In the genomic region with DNA sequence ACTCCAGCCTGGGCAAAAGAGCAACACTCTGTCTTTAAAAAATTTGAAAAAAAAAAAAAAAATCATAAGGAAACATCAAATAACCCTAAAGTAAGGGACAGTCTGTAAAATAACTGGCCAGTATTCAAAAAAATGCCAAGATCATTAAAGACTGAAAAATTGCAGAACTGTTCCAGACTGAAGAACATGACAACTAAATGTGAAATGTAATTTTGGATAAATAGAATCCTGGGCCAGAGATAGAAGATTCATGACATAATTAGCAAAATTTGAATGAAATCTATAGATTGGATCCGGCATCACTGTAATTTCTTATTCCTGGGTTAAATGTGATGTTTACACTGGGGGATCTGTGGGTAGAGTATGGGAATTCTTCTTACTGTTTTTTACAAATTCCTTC, we compare ENCODE assay signal across 14 cellular contexts. TPM values are rescaled to one million over a fixed set of nuclear protein-coding genes. Genes with fewer than 3 reads are reported as not detected.
A peak's percentile ranks its signal among the peaks of the same experiment; 100 is the strongest.
DNase-seq lines count a peak whose midpoint lies in the region; ATAC-seq and TF ChIP-seq lines count a peak whose summit lies in the region.
"Had no signal": no experiment of that assay in that cellular context is flagged by ENCODE, and none has a peak within 500 bp of the region (broad histone marks: within the 10 kb centered on the region; RNA-seq: fewer than 3 reads in every experiment).

No MANE protein-coding gene starts in this region.

- H3K36me3 ChIP-seq in esophagus muscularis mucosa, result peaks cover 0 to 6% (median 6%) of the 10 kb centered on the region in 4 donors
- H3K36me3 ChIP-seq in sigmoid colon, result peaks cover 0 to 5% (median 0%) of the 10 kb centered on the region in 4 donors
- H3K36me3 ChIP-seq: neutrophil had no signal

- H3K27ac Mint-ChIP-seq in CD4-positive, alpha-beta T cell, result peak overlapping the region; percentile 27

- H3K4me1 Mint-ChIP-seq in CD4-positive, alpha-beta T cell (ENCODE audit: low read depth), result peaks cover 38% of the 10 kb centered on the region

- H3K27me3 Mint-ChIP-seq in CD4-positive, alpha-beta T cell, result no peaks in the 10 kb centered on the region

- CTCF ChIA-PET in CD4-positive, alpha-beta T cell (lab: Charles Lee), result no interaction called here

- no peaks in the 10 kb centered on the region for H3K9me3 ChIP-seq in CD4-positive, alpha-beta T cell (ENCODE audit: control insufficient read depth, low read length)
- H3K9me3 ChIP-seq in esophagus muscularis mucosa (no peaks in the 10 kb centered on the region), sigmoid colon (no peaks in the 10 kb centered on the region)
- H3K9me3 ChIP-seq: neutrophil had no signal

- no peak for TF ChIP-seq POLR2A in esophagus muscularis mucosa (IDR thresholded peaks at IDR 0.05; ENCODE audit: low read depth)
- no peak for TF ChIP-seq POLR2A in sigmoid colon (IDR thresholded peaks at IDR 0.05)

- POLR2A ChIA-PET in CD4-positive, alpha-beta T cell (lab: Charles Lee), result no interaction called here

- no peak for ATAC-seq in CD4-positive, alpha-beta T cell (ENCODE audit: poor library complexity)
- ATAC-seq in SK-N-SH treated with all-trans-retinoic acid at 6 μM for 48 hours (no peak; the same call in 2 of the 3 replicates), GM21360 (IDR thresholded peaks at IDR 0.05; ENCODE audit: unreplicated experiment) (no peak)

- no peak overlapping the region for H3K4me3 ChIP-seq in esophagus muscularis mucosa
- no peak overlapping the region for H3K4me3 ChIP-seq in sigmoid colon

- H3K4me3 Mint-ChIP-seq in CD4-positive, alpha-beta T cell, result no peak overlapping the region

- H3K4me1 ChIP-seq in esophagus muscularis mucosa, result peaks cover 22 to 66% (median 60%) of the 10 kb centered on the region in 4 donors
- peaks cover 0 to 61% (median 53%) of the 10 kb centered on the region in 4 donors for H3K4me1 ChIP-seq in sigmoid colon

- DNase-seq in CD4-positive, alpha-beta T cell, result no peak
- DNase-seq in esophagus muscularis mucosa (ENCODE audit: extremely low spot score) (no peak), sigmoid colon (no peak), NCI-H2227 treated with DMSO at 0.1 percent for 48 hours (lab: John Stamatoyannopoulos, UW) (no peak)
- DNase-seq in activated CD4-positive, alpha-beta T cell treated with anti-CD3 and anti-CD28 coated beads for 1 hour, result no peak
- DNase-seq: amygdala; DMS79; effector memory CD4-positive, alpha-beta T cell; KBM-7; stimulated activated CD4-positive, alpha-beta T cell treated with anti-CD3 and anti-CD28 coated beads, Interleukin-4, amount 100 ng/mL, for 4 hours; T-helper 1 cell had no signal

- WGBS in esophagus muscularis mucosa, result 81% methylated on average over 1 of the region's 1 CpG
- whole genome bisulfite sequencing in sigmoid colon, 2 donors, result 91 to 93% methylated on average over 1 of the region's 1 CpG

- H3K27me3 ChIP-seq in CD4-positive, alpha-beta T cell (ENCODE audit: control insufficient read depth, insufficient read depth, low read length), result no peaks in the 10 kb centered on the region
- no peaks in the 10 kb centered on the region for H3K27me3 ChIP-seq in esophagus muscularis mucosa
- no peaks in the 10 kb centered on the region for H3K27me3 ChIP-seq in sigmoid colon
- H3K27me3 ChIP-seq: neutrophil had no signal

- H3K27ac ChIP-seq in CD4-positive, alpha-beta T cell (ENCODE audit: low read depth, low read length), result no peak overlapping the region
- H3K27ac ChIP-seq in esophagus muscularis mucosa (replicated peaks in 1 of 4), result peak overlapping the region; percentile 69 to 99 (median 82)
- H3K27ac ChIP-seq in sigmoid colon, result peak overlapping the region; percentile 38 to 97 (median 81)
- H3K27ac ChIP-seq: neutrophil had no signal

- no peak for TF ChIP-seq CTCF in CD4-positive, alpha-beta T cell (IDR thresholded peaks at IDR 0.05)
- TF ChIP-seq CTCF in esophagus muscularis mucosa (IDR thresholded peaks at IDR 0.05), result no peak
- no peak for TF ChIP-seq CTCF in sigmoid colon (IDR thresholded peaks at IDR 0.05)

- no peak for TF ChIP-seq EP300 in esophagus muscularis mucosa (IDR thresholded peaks at IDR 0.05)
- TF ChIP-seq EP300 in sigmoid colon (IDR thresholded peaks at IDR 0.05), result no peak

- H3K36me3 Mint-ChIP-seq in CD4-positive, alpha-beta T cell (ENCODE audit: low read depth), result peaks cover 10% of the 10 kb centered on the region

- H3K9me3 Mint-ChIP-seq in CD4-positive, alpha-beta T cell, result no peaks in the 10 kb centered on the region

- intact Hi-C loops in CD4-positive, alpha-beta T cell (cut with DNase I, micrococcal nuclease), result loop anchor here in 1 of 2 experiments (10.0 kb wide), 1 partner anchor 1293 kb away; a partner anchor contains a TSS
- intact Hi-C loops in esophagus muscularis mucosa (cut with DNase I) (no loop called here), sigmoid colon (cut with DNase I) (no loop called here)

TF ChIP-seq in SK-N-SH treated with all-trans-retinoic acid at 6 μM for 48 hours, 23 proteins besides CTCF, POLR2A, EP300 and RAD21 (continues in another document):
- TF ChIP-seq ZC3H10 (CRISPR knock-in tag; IDR thresholded peaks at IDR 0.05), result peak; percentile 78; the same call in 1 of the 2 replicates
- TF ChIP-seq, protein P1, sequence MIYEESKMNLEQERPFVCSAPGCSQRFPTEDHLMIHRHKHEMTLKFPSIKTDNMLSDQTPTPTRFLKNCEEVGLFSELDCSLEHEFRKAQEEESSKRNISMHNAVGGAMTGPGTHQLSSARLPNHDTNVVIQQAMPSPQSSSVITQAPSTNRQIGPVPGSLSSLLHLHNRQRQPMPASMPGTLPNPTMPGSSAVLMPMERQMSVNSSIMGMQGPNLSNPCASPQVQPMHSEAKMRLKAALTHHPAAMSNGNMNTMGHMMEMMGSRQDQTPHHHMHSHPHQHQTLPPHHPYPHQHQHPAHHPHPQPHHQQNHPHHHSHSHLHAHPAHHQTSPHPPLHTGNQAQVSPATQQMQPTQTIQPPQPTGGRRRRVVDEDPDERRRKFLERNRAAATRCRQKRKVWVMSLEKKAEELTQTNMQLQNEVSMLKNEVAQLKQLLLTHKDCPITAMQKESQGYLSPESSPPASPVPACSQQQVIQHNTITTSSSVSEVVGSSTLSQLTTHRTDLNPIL (CRISPR knock-in tag; IDR thresholded peaks at IDR 0.05; ENCODE audit: low read depth), result peak; percentile 41; the same call in 1 of the 2 replicates
- TF ChIP-seq, protein P2, sequence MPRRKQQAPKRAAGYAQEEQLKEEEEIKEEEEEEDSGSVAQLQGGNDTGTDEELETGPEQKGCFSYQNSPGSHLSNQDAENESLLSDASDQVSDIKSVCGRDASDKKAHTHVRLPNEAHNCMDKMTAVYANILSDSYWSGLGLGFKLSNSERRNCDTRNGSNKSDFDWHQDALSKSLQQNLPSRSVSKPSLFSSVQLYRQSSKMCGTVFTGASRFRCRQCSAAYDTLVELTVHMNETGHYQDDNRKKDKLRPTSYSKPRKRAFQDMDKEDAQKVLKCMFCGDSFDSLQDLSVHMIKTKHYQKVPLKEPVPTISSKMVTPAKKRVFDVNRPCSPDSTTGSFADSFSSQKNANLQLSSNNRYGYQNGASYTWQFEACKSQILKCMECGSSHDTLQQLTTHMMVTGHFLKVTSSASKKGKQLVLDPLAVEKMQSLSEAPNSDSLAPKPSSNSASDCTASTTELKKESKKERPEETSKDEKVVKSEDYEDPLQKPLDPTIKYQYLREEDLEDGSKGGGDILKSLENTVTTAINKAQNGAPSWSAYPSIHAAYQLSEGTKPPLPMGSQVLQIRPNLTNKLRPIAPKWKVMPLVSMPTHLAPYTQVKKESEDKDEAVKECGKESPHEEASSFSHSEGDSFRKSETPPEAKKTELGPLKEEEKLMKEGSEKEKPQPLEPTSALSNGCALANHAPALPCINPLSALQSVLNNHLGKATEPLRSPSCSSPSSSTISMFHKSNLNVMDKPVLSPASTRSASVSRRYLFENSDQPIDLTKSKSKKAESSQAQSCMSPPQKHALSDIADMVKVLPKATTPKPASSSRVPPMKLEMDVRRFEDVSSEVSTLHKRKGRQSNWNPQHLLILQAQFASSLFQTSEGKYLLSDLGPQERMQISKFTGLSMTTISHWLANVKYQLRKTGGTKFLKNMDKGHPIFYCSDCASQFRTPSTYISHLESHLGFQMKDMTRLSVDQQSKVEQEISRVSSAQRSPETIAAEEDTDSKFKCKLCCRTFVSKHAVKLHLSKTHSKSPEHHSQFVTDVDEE (CRISPR knock-in tag; IDR thresholded peaks at IDR 0.05), result peak; percentile 82

RNA-seq across cellular contexts. Expression of a gene that starts 3.0 kb away (rescaled TPM):
- total RNA-seq in CD4-positive, alpha-beta T cell, result 1 to 10 TPM; 1.2 to 1.9 TPM
- total RNA-seq in esophagus muscularis mucosa (10 to 100 TPM in 3 of 4 donors, 1 to 10 TPM in 1; 9.1 to 15.9 (median 13.1) TPM), sigmoid colon (10 to 100 TPM in 2 of 4 donors, 1 to 10 TPM in 2; 7.2 to 18.8 (median 9.9) TPM)
- polyA plus RNA-seq in sigmoid colon, result 10 to 100 TPM in 1 of 3 donors, 1 to 10 TPM in 2; 7.2 to 15.1 (median 7.2) TPM

RNA-seq across cellular contexts. Expression of a gene that starts 3.3 kb away (rescaled TPM):
- 10 to 100 TPM; 31.8 to 33.0 TPM for total RNA-seq in CD4-positive, alpha-beta T cell
- total RNA-seq in esophagus muscularis mucosa (100 to 1,000 TPM in 1 of 4 donors, 10 to 100 TPM in 3; 86.6 to 104 (median 87.9) TPM), sigmoid colon (10 to 100 TPM; 67.0 to 93.1 (median 88.5) TPM)
- polyA plus RNA-seq in sigmoid colon, result 100 to 1,000 TPM in 1 of 3 donors, 10 to 100 TPM in 2; 52.9 to 114 (median 72.4) TPM

RNA-seq across cellular contexts. Expression of a gene that starts 15.8 kb away (rescaled TPM):
- 100 to 1,000 TPM in 1 of 2 experiments, 10 to 100 TPM in 1; 95.8 to 102 TPM for total RNA-seq in CD4-positive, alpha-beta T cell
- 10 to 100 TPM; 71.4 to 93.2 (median 80.8) TPM for total RNA-seq in esophagus muscularis mucosa
- 100 to 1,000 TPM in 2 of 4 donors, 10 to 100 TPM in 2; 87.5 to 107 (median 96.3) TPM for total RNA-seq in sigmoid colon
- polyA plus RNA-seq in sigmoid colon, result 10 to 100 TPM; 24.6 to 93.4 (median 38.8) TPM

RNA-seq across cellular contexts. Expression of a gene that starts 44.5 kb away (rescaled TPM):
- total RNA-seq in CD4-positive, alpha-beta T cell, result 10 to 100 TPM in 1 of 2 experiments, 1 to 10 TPM in 1; 9.7 to 11.5 TPM
- total RNA-seq in esophagus muscularis mucosa, result 1 to 10 TPM in 2 of 4 donors, under 1 TPM in 2; 0.26 to 1.7 (median 0.94) TPM
- total RNA-seq in sigmoid colon, result 10 to 100 TPM in 1 of 4 donors, 1 to 10 TPM in 3; 3.2 to 18.7 (median 5.6) TPM
- 1 to 10 TPM in 1 of 3 donors, under 1 TPM in 1, not detected in 1; 0.60 to 3.8 TPM for polyA plus RNA-seq in sigmoid colon

RNA-seq across cellular contexts. Expression of a gene that starts 58.0 kb away (rescaled TPM):
- total RNA-seq in CD4-positive, alpha-beta T cell, result 100 to 1,000 TPM; 250 to 252 TPM
- 100 to 1,000 TPM; 212 to 416 (median 327) TPM for total RNA-seq in esophagus muscularis mucosa
- total RNA-seq in sigmoid colon, result 100 to 1,000 TPM; 315 to 508 (median 451) TPM
- polyA plus RNA-seq in sigmoid colon, result 100 to 1,000 TPM; 636 to 769 (median 665) TPM
